34 cellular contexts compared by ENCODE assay signal in genomic region chr6:103396768-103397167, GRCh38.
"Had no signal": no experiment of that assay in that cellular context is flagged by ENCODE, and none has a peak within 500 bp of the region (broad histone marks: within the 10 kb centered on the region; RNA-seq: fewer than 3 reads in every experiment).

No MANE protein-coding gene starts in this region.

- H3K27ac ChIP-seq: KMS-11 had no signal

- H3K9me3 ChIP-seq: MG63 had no signal

- H3K36me3 ChIP-seq: MG63 had no signal

- DNase-seq: Karpas-422, Kasumi-1, MG63, MM.1S, MV-4-11, NCI-H1048, NCI-H1092, NCI-H1092 treated with DMSO at 0.1 percent for 48 hours, NCI-H1105, NCI-H1105 treated with DMSO at 0.1 percent for 48 hours, NCI-H1417, NCI-H1417 treated with DMSO at 0.1 percent for 48 hours, NCI-H1436, NCI-H1436 treated with DMSO at 0.1 percent for 48 hours, NCI-H146, NCI-H1694, NCI-H1694 treated with DMSO at 0.1 percent for 48 hours, NCI-H187, NCI-H187 treated with DMSO at 0.1 percent for 48 hours, NCI-H1930, NCI-H2029, NCI-H2029 treated with DMSO at 0.1 percent for 48 hours, NCI-H2081, NCI-H2081 treated with DMSO at 0.1 percent for 48 hours, NCI-H2107, NCI-H2171, NCI-H2171 treated with DMSO at 0.1 percent for 48 hours, NCI-H2227 treated with DMSO at 0.1 percent for 48 hours, NCI-H226, NCI-H345, NCI-H446, NCI-H446 treated with DMSO at 0.1 percent for 48 hours, NCI-H510A had no signal

- H3K4me3 ChIP-seq: MG63 had no signal
